9 cellular contexts compared by ENCODE assay signal in the genomic region with DNA sequence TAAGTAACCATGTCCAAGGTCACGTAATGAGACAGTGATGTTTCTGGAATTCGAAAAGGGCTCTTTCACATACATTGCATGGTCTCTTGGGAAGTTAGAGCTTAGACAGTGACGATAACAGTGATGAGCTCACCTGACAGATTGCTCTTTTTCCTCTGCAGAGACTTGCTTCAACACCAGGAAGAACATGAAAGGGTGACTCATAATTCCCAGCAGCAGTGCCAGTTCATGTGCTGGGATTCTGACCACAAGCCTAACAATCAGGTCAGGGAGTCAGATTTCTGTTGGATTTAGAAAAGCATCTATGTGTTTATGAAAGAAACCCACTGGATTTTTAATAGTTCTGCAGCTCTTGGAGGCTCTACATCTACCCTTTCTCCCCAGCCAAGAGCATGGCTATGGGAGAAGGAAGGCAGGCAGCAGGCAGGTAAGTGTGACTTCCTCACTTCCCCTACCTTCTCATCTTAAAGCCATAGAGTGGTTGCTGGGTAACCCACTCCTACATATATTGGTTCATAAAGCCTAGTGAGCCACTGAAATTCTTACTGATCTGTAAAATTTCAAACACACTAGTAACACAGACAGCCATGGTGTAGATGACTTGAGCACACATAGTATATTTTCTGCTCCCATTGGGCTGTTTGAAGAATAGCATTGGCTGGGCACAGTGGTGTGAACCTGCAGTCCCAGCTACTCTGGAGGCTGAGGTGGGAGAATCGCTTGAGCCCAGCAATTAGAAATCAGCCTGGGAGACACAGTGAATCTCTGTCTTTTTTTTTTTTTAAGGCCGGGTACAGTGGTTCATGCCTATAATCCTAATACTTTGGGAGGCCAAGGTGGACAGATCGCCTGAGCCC. TPM values are rescaled to one million over a fixed set of nuclear protein-coding genes. Genes with fewer than 3 reads are reported as not detected.
DNase-seq lines count a peak whose midpoint lies in the region; FAIRE-seq and TF ChIP-seq lines count a peak whose summit lies in the region.
"Had no signal": no experiment of that assay in that cellular context is flagged by ENCODE, and none has a peak within 500 bp of the region (broad histone marks: within the 10 kb centered on the region; RNA-seq: fewer than 3 reads in every experiment).

No MANE protein-coding gene starts in this region.

- no peak overlapping the region for H4K12ac ChIP-seq in trophoblast cell (ENCODE audit: low read depth, low read length)

- no peak overlapping the region for H3K23ac ChIP-seq in trophoblast cell (ENCODE audit: low read length)

- H3K27ac ChIP-seq in colonic mucosa: peak overlapping the region; percentile 53
- no peak overlapping the region for H3K27ac ChIP-seq in trophoblast cell (ENCODE audit: low read depth, low read length)
- no peak overlapping the region for H3K27ac ChIP-seq in coronary artery

- no peak overlapping the region for H4K8ac ChIP-seq in trophoblast cell (ENCODE audit: low read depth, low read length)

- H3K4me3 ChIP-seq in colonic mucosa (no peak overlapping the region), trophoblast cell (ENCODE audit: low read depth, low read length) (no peak overlapping the region), coronary artery (no peak overlapping the region)

- no peak overlapping the region for H3K18ac ChIP-seq in trophoblast cell (ENCODE audit: low read length)

- H2AFZ ChIP-seq in trophoblast cell (ENCODE audit: insufficient read depth, low read length, poor library complexity): no peak overlapping the region

- H3K4me2 ChIP-seq in trophoblast cell (ENCODE audit: low read length): peak overlapping the region; percentile 22

- H3K9me3 ChIP-seq in colonic mucosa: no peaks in the 10 kb centered on the region
- H3K9me3 ChIP-seq in trophoblast cell (ENCODE audit: insufficient read depth, low read depth, low read length): no peaks in the 10 kb centered on the region

- H2AK5ac ChIP-seq in trophoblast cell (ENCODE audit: low read length): no peak overlapping the region

- H3K27me3 ChIP-seq in colonic mucosa: no peaks in the 10 kb centered on the region
- H3K27me3 ChIP-seq in trophoblast cell (ENCODE audit: insufficient read depth, low read length): no peaks in the 10 kb centered on the region

- no CpG with 5 or more reads among the region's 6 CpGs for WGBS in trophoblast cell (ENCODE audit: extremely low coverage, insufficient coverage, insufficient read length)

- H3K4me1 ChIP-seq in colonic mucosa: no peaks in the 10 kb centered on the region
- peaks cover 0 to 2% of the 10 kb centered on the region in 2 experiments for H3K4me1 ChIP-seq in trophoblast cell (ENCODE audit: control insufficient read depth in 1 of 2, insufficient read depth in 2 of 2, low read length in 2 of 2)

- H3K79me2 ChIP-seq in trophoblast cell (ENCODE audit: control insufficient read depth, insufficient read depth, low read length, poor library complexity): no peaks in the 10 kb centered on the region

- TF ChIP-seq CTCF in colonic mucosa (IDR thresholded peaks at IDR 0.05) (no peak), coronary artery (IDR thresholded peaks at IDR 0.05) (no peak)

- intact Hi-C loops in colonic mucosa (cut with DNase I): no loop called here

- H2BK120ac ChIP-seq in trophoblast cell (ENCODE audit: insufficient read depth, low read length, poor library complexity): no peak overlapping the region

- no peak overlapping the region for H3K14ac ChIP-seq in trophoblast cell (ENCODE audit: low read length)

- H3K9ac ChIP-seq in colonic mucosa (ENCODE audit: low read depth in 2 of 2, low read length in 2 of 2) (no peak overlapping the region), trophoblast cell (ENCODE audit: low read length) (no peak overlapping the region)

- H3K79me1 ChIP-seq in trophoblast cell (ENCODE audit: low read length): no peaks in the 10 kb centered on the region

- FAIRE-seq in GM18507 (lab: Jason Lieb, UNC): peak; percentile 18

- H2BK12ac ChIP-seq in trophoblast cell (ENCODE audit: low read length): no peak overlapping the region

- no peaks in the 10 kb centered on the region for H3K36me3 ChIP-seq in colonic mucosa
- no peaks in the 10 kb centered on the region for H3K36me3 ChIP-seq in trophoblast cell (ENCODE audit: control insufficient read depth in 1 of 2, insufficient read depth in 2 of 2, low read length in 2 of 2)

- no peak overlapping the region for H3K4ac ChIP-seq in trophoblast cell (ENCODE audit: low read depth, low read length)

- H2BK5ac ChIP-seq in trophoblast cell (ENCODE audit: low read depth, low read length, poor library complexity): no peak overlapping the region

- DNase-seq in GM18507 (ENCODE audit: extremely low spot score, insufficient read length, low read depth): no peak
- peak; percentile 94 for DNase-seq in LHCN-M2 (ENCODE audit: low read depth)
- peak; percentile 88 for DNase-seq in colonic mucosa
- DNase-seq in trophoblast cell: peak; percentile 90 to 96
- no peak for DNase-seq in NAMALWA (ENCODE audit: low spot score)
- no peak for DNase-seq in activated T-cell treated with anti-CD3 and anti-CD28 coated beads, Interleukin-2, amount 50 U/mL, for 48 hours
- DNase-seq in coronary artery (ENCODE audit: low spot score): no peak
- DNase-seq in stimulated activated CD4-positive, alpha-beta T cell treated with anti-CD3 and anti-CD28 coated beads, Interleukin-12 subunit alpha, Interleukin-12 subunit beta, amount 100 ng/mL, for 4 hours: no peak
- DNase-seq: activated B cell treated with CpG ODN at 0.5 μM for 24 hours had no signal

- H4K91ac ChIP-seq in trophoblast cell (ENCODE audit: low read depth, low read length): no peak overlapping the region

RNA-seq across cellular contexts. Expression of a gene that starts 44.4 kb away (rescaled TPM):
- total RNA-seq in LHCN-M2 (2014; rRNA removed): 19.0 and 28.5 TPM in 2 replicates
- polyA plus RNA-seq in LHCN-M2 (2012): 36.2 TPM
- total RNA-seq in colonic mucosa: 100 to 1,000 TPM; 182 to 247 TPM
- polyA plus RNA-seq in trophoblast cell (2013): 144 and 154 TPM in 2 replicates

Comparison
In these comparisons a context has a peak if more than half of its experiments do, and no peak if none do; other contexts are left out.
1. DNase-seq: peak in LHCN-M2 (single experiment), colonic mucosa (single experiment) and trophoblast cell (2 of 2); none in GM18507 (single experiment), NAMALWA (single experiment), activated T-cell treated with anti-CD3 and anti-CD28 coated beads, Interleukin-2, amount 50 U/mL, for 48 hours (0 of 2), coronary artery (single experiment) and stimulated activated CD4-positive, alpha-beta T cell treated with anti-CD3 and anti-CD28 coated beads, Interleukin-12 subunit alpha, Interleukin-12 subunit beta, amount 100 ng/mL, for 4 hours (single experiment).